8 cellular contexts compared by ENCODE assay signal in genomic region chr4:172830295-172830764, GRCh38.
DNase-seq lines count a peak whose midpoint lies in the region; ATAC-seq and TF ChIP-seq lines count a peak whose summit lies in the region.

No MANE protein-coding gene starts in this region.

- H3K4me1 Mint-ChIP-seq in chondrocyte (ENCODE audit: low read depth), result peaks cover 16% of the 10 kb centered on the region
- H3K4me1 Mint-ChIP-seq in osteocyte (ENCODE audit: unreplicated experiment), result peaks cover 12% of the 10 kb centered on the region

- DNase-seq in GM03348 (ENCODE audit: low spot score) (peak; percentile 46), NCI-H1092 (lab: John Stamatoyannopoulos, UW) (peak; percentile 24), chondrocyte (ENCODE audit: low spot score) (no peak), osteocyte (ENCODE audit: extremely low spot score, unreplicated experiment) (no peak), SW480 (ENCODE audit: low spot score) (no peak), Right ventricle myocardium superior (no peak)

- intact Hi-C loops in Right ventricle myocardium superior (cut with DNase I), result no loop called here

- TF ChIP-seq CTCF in chondrocyte (IDR thresholded peaks at IDR 0.05) (peak; percentile 84), osteocyte (IDR thresholded peaks at IDR 0.05) (peak; percentile 62)

- H3K27me3 Mint-ChIP-seq in chondrocyte (ENCODE audit: low read depth) (peaks cover 9% of the 10 kb centered on the region), osteocyte (ENCODE audit: unreplicated experiment) (no peaks in the 10 kb centered on the region)

- H3K4me3 Mint-ChIP-seq in chondrocyte (ENCODE audit: unreplicated experiment), result no peak overlapping the region
- H3K4me3 Mint-ChIP-seq in osteocyte (ENCODE audit: unreplicated experiment), result no peak overlapping the region

- H3K9me3 Mint-ChIP-seq in chondrocyte (ENCODE audit: low read depth), result no peaks in the 10 kb centered on the region
- no peaks in the 10 kb centered on the region for H3K9me3 Mint-ChIP-seq in osteocyte (ENCODE audit: unreplicated experiment)

- H3K36me3 Mint-ChIP-seq in chondrocyte (ENCODE audit: low read depth) (peaks cover 3% of the 10 kb centered on the region), osteocyte (ENCODE audit: unreplicated experiment) (no peaks in the 10 kb centered on the region)

- no peak for ATAC-seq in HG03135 (IDR thresholded peaks at IDR 0.05; ENCODE audit: unreplicated experiment)
- no peak for ATAC-seq in HG02840 (IDR thresholded peaks at IDR 0.05; ENCODE audit: low FRiP score, unreplicated experiment)
- ATAC-seq in Right ventricle myocardium superior (ENCODE audit: poor library complexity), result no peak

- H3K27ac Mint-ChIP-seq in chondrocyte (ENCODE audit: unreplicated experiment), result no peak overlapping the region
- no peak overlapping the region for H3K27ac Mint-ChIP-seq in osteocyte (ENCODE audit: unreplicated experiment)

Comparison
In these comparisons a context has a peak if more than half of its experiments do, and no peak if none do; other contexts are left out.
1. DNase-seq: peak in GM03348 (single experiment) and NCI-H1092 (single experiment); none in chondrocyte (single experiment), osteocyte (single experiment), SW480 (single experiment) and Right ventricle myocardium superior (single experiment).